Comparison of ENCODE assay signal across 8 cellular contexts in genomic region chr14:57390037-57390805, GRCh38. TPM values are rescaled to one million over a fixed set of nuclear protein-coding genes. Genes with fewer than 3 reads are reported as not detected.
A peak's percentile ranks its signal among the peaks of the same experiment; 100 is the strongest.
DNase-seq lines count a peak whose midpoint lies in the region; ATAC-seq and TF ChIP-seq lines count a peak whose summit lies in the region.

NAA30 (plus strand) TSS chr14:57390586; CDS start chr14:57390958, 372 bp downstream.

- DNase-seq in NB4 (ENCODE audit: low read depth) (peak; percentile 96), SK-N-SH (peak; percentile 94), glomerular visceral epithelial cell (ENCODE audit: extremely low spot score) (peak; percentile 96), omental fat pad (ENCODE audit: low spot score) (peak; percentile 67)
- DNase-seq in activated naive CD4-positive, alpha-beta T cell treated with anti-CD3 and anti-CD28 coated beads, Interleukin-2, amount 50 U/mL, for 16 hours, result peak; percentile 94

- H3K27me3 ChIP-seq in SK-N-SH (ENCODE audit: insufficient read depth), result no peaks in the 10 kb centered on the region

- peak; percentile 48 for TF ChIP-seq POLR2A in NB4 (IDR thresholded peaks at IDR 0.05; ENCODE audit: extremely low read depth, insufficient read length)

- peaks cover 44% of the 10 kb centered on the region for H3K79me2 ChIP-seq in SK-N-SH (ENCODE audit: insufficient read depth)

- H3K4me3 ChIP-seq in GM08714 (ENCODE audit: low read length) (peak within 1 kb of the TSS; percentile 96), NB4 (ENCODE audit: low read depth, low read length) (peak within 1 kb of the TSS; percentile 79), SK-N-SH (ENCODE audit: low read depth in 2 of 2, low read length in 1 of 2) (peak within 1 kb of the TSS; percentile 88 to 91)

- peak within 1 kb of the TSS; percentile 60 to 81; a peak in 3 of 4 replicates for H3K27ac ChIP-seq in SK-N-SH (ENCODE audit: low read depth in 2 of 2, low read length in 1 of 2)
- peak within 1 kb of the TSS; percentile 62 for H3K27ac ChIP-seq in temporal lobe (ENCODE audit: low read depth, low read length)

- CTCF ChIA-PET in SK-N-SH (lab: Yijun Ruan, JAX), result interaction anchor here (1.2 to 1.8 kb wide), 3 partner anchors 9 to 1953 kb away, joined by 3 to 6 read pairs (median 3); no protein-coding TSS in a partner anchor

- ATAC-seq in HG02571 (IDR thresholded peaks at IDR 0.05; ENCODE audit: unreplicated experiment), result peak; percentile 89
- ATAC-seq in omental fat pad (ENCODE audit: low FRiP score), result peak; percentile 96

- 3% methylated on average over 14 of the region's 62 CpGs for WGBS in SK-N-SH (ENCODE audit: low lambda C conversion rate)

- H3K36me3 ChIP-seq in SK-N-SH (replicated peaks in 1 of 2; ENCODE audit: control insufficient read depth in 1 of 2, insufficient read depth in 2 of 2, low read length in 1 of 2), result peaks cover 14 to 23% of the 10 kb centered on the region in 2 experiments

- TF ChIP-seq EP300 in SK-N-SH (IDR thresholded peaks at IDR 0.05; ENCODE audit: borderline replicate concordance in 1 of 2, low read depth in 1 of 2, low read length in 1 of 2), result no peak

- no peaks in the 10 kb centered on the region for H3K9me2 ChIP-seq in SK-N-SH

- peak within 1 kb of the TSS; percentile 89 for H2AFZ ChIP-seq in SK-N-SH (ENCODE audit: low read depth)

- no peaks in the 10 kb centered on the region for H3K9me3 ChIP-seq in SK-N-SH

- peak within 1 kb of the TSS; percentile 78 for H3K9ac ChIP-seq in SK-N-SH

- no peak for TF ChIP-seq CTCF in NB4 (IDR thresholded peaks at IDR 0.05; ENCODE audit: low read depth, low read length)
- peak; percentile 13; the same call in 1 of the 2 replicates for TF ChIP-seq CTCF in SK-N-SH (IDR thresholded peaks at IDR 0.05)
- TF ChIP-seq CTCF in omental fat pad (IDR thresholded peaks at IDR 0.05), result no peak

- peak within 1 kb of the TSS; percentile 94 for H3K4me2 ChIP-seq in SK-N-SH

- H3K4me1 ChIP-seq in SK-N-SH (ENCODE audit: control insufficient read depth in 1 of 2, insufficient read depth in 2 of 2, low read depth in 1 of 2, low read length in 1 of 2), result peaks cover 9 to 20% of the 10 kb centered on the region in 2 experiments; a peak in 3 of 4 replicates

- POLR2A ChIA-PET in SK-N-SH (lab: Yijun Ruan, JAX), result interaction anchor here (1.0 kb wide), 1 partner anchor 122 kb away, joined by 4 read pairs; the partner anchor contains the start of genes AP5M1 and EXOC5

- TF ChIP-seq RAD21 in SK-N-SH (IDR thresholded peaks at IDR 0.05; ENCODE audit: low read length), result no peak

- peaks cover 36% of the 10 kb centered on the region for H4K20me1 ChIP-seq in SK-N-SH (ENCODE audit: insufficient read depth)

- no peaks in the 10 kb centered on the region for H3F3A ChIP-seq in SK-N-SH (replicated peaks; ENCODE audit: insufficient read depth)

TF ChIP-seq in SK-N-SH, 30 proteins besides CTCF, POLR2A, EP300 and RAD21:
- no peak for TF ChIP-seq MEF2A (IDR thresholded peaks at IDR 0.05; ENCODE audit: borderline replicate concordance, low read depth)
- TF ChIP-seq EZH2phosphoT487 (IDR thresholded peaks at IDR 0.05; ENCODE audit: borderline replicate concordance, low read depth), result no peak
- TF ChIP-seq POLR2AphosphoS5 (IDR thresholded peaks at IDR 0.05; ENCODE audit: low read depth, low read length), result peak; percentile 75
- TF ChIP-seq ELF1 (IDR thresholded peaks at IDR 0.05), result 0 out of 2 replicates have a peak, but pooled peaks have one; percentile 34
- TF ChIP-seq NFIC (IDR thresholded peaks at IDR 0.05; ENCODE audit: borderline replicate concordance), result no peak
- TF ChIP-seq YY1 (IDR thresholded peaks at IDR 0.05; ENCODE audit: low read depth), result 0 out of 2 replicates have a peak, but pooled peaks have one; percentile 7
- TF ChIP-seq TAF1 (IDR thresholded peaks at IDR 0.05; ENCODE audit: borderline replicate concordance, low read depth, low read length), result peak; percentile 81
- TF ChIP-seq SIN3A (IDR thresholded peaks at IDR 0.05; ENCODE audit: borderline replicate concordance, low read depth, low read length), result peak; percentile 71; the same call in 1 of the 2 replicates
- peak; percentile 67 for TF ChIP-seq MXI1 (IDR thresholded peaks at IDR 0.05; ENCODE audit: low read depth, low read length)
- no peak for TF ChIP-seq USF1 (IDR thresholded peaks at IDR 0.05; ENCODE audit: borderline replicate concordance, low read depth)
- 0 out of 2 replicates have a peak, but pooled peaks have one; percentile 21 for TF ChIP-seq RCOR1 (IDR thresholded peaks at IDR 0.05; ENCODE audit: low read length)

RNA-seq across cellular contexts. Expression of gene NAA30, which starts in this region (rescaled TPM):
- 3.0 and 4.3 TPM in 2 replicates for polyA plus RNA-seq in SK-N-SH (2012; rRNA removed)
- polyA plus RNA-seq in SK-N-SH (2012; cell fraction: cytosol; rRNA removed), result 4.2 and 5.1 TPM in 2 replicates
- 1.4 and 3.0 TPM in 2 replicates for polyA plus RNA-seq in SK-N-SH (2012; cell fraction: nucleus; rRNA removed)
- total RNA-seq in omental fat pad, result 10 to 100 TPM; 12.7 to 16.1 (median 15.2) TPM
- 46.2 TPM for total RNA-seq in temporal lobe

Comparison
In these comparisons a context has a peak if more than half of its experiments do, and no peak if none do; other contexts are left out.
1. Peak in every context shown above with its lines: DNase-seq, ATAC-seq, H3K4me3 ChIP-seq and H3K27ac ChIP-seq.